21 cellular contexts compared by ENCODE assay signal in the genomic region with DNA sequence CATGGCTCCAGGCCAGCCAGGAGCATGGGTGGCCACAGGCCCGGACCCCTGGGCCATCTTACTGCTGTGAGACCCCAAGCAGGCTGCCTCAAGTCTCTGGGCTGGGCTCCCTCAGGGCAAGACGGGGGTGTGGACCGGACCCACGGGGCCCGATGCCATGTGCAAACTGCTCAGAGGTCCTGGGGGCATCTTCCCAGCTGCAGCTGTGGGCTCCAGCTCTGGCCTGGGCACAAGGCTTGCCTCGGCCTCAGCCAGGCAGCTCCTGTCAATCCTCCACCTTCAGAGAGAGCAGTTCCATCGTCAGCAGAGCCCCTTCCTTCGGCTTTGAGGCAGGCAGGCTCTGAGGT. TPM values are rescaled to one million over a fixed set of nuclear protein-coding genes. Genes with fewer than 3 reads are reported as not detected.
A peak's percentile ranks its signal among the peaks of the same experiment; 100 is the strongest.
DNase-seq lines count a peak whose midpoint lies in the region; ATAC-seq and TF ChIP-seq lines count a peak whose summit lies in the region.
"Had no signal": no experiment of that assay in that cellular context is flagged by ENCODE, and none has a peak within 500 bp of the region (broad histone marks: within the 10 kb centered on the region; RNA-seq: fewer than 3 reads in every experiment).

No MANE protein-coding gene starts in this region.

- no peaks in the 10 kb centered on the region for H3K36me3 Mint-ChIP-seq in activated naive CD4-positive, alpha-beta T cell treated with anti-CD3 and anti-CD28 coated beads, Interleukin-2, amount 50 U/mL, for 24 hours
- H3K36me3 Mint-ChIP-seq in activated T-helper 1 cell treated with anti-CD3 and anti-CD28 coated beads, Interleukin-12 subunit alpha, Interleukin-12 subunit beta, Interleukin-2, Interleukin-4 antibody, amounts not matched to agents 30 ng/mL and 10 ng/mL and 1 ng/mL, durations not matched to agents 14 hours and 24 hours and 36 hours (ENCODE audit: low read depth): no peaks in the 10 kb centered on the region
- H3K36me3 Mint-ChIP-seq in stimulated activated memory B cell treated with anti-CD40 and anti-IgM and Interleukin-4, amounts not matched to agents 10 μg/mL and 1 μg/mL and 100 μg/mL, for 72 hours: no peaks in the 10 kb centered on the region

- peaks cover 4% of the 10 kb centered on the region for H3K9me3 ChIP-seq in WERI-Rb-1 (ENCODE audit: severe bottlenecking)
- H3K9me3 ChIP-seq: esophagus muscularis mucosa, prostate gland, SJSA1 had no signal

- no peaks in the 10 kb centered on the region for H3K27me3 ChIP-seq in WERI-Rb-1 (ENCODE audit: insufficient read depth, low read depth, severe bottlenecking)

- no peak overlapping the region for H3K4me3 ChIP-seq in WERI-Rb-1 (ENCODE audit: low read depth, low read length)
- H3K4me3 ChIP-seq: esophagus muscularis mucosa, prostate gland, SJSA1 had no signal

- no peak for DNase-seq in activated naive CD4-positive, alpha-beta T cell treated with Interleukin-2 at 50 U/mL for 16 hours
- DNase-seq in activated T-helper 1 cell treated with anti-CD3 and anti-CD28 coated beads, Interleukin-12 subunit alpha, Interleukin-12 subunit beta, Interleukin-2, Interleukin-4 antibody, amounts not matched to agents 30 ng/mL and 10 ng/mL and 1 ng/mL, durations not matched to agents 14 hours and 24 hours and 36 hours (ENCODE audit: low spot score): no peak
- DNase-seq in left colon: no peak
- no peak for DNase-seq in WERI-Rb-1
- no peak for DNase-seq in activated CD4-positive, alpha-beta T cell treated with anti-CD3 and anti-CD28 coated beads for 4 hours
- DNase-seq in GM10248 (ENCODE audit: extremely low spot score): no peak
- DNase-seq: activated CD4-positive, alpha-beta T cell treated with anti-CD3 and anti-CD28 coated beads for 36 hours; C1 segment of cervical spinal cord; hippocampal formation; KG1; NCI-H146; NCI-H2171; NCI-H524; T-helper 1 cell had no signal

- intact Hi-C loops in activated T-helper 1 cell treated with anti-CD3 and anti-CD28 coated beads, Interleukin-12 subunit alpha, Interleukin-12 subunit beta, Interleukin-2, Interleukin-4 antibody, amounts not matched to agents 30 ng/mL and 10 ng/mL and 1 ng/mL, durations not matched to agents 14 hours and 24 hours and 36 hours (cut with micrococcal nuclease): no loop called here
- intact Hi-C loops in left colon (cut with DNase I, micrococcal nuclease): no loop called here

- no peak for TF ChIP-seq CTCF in WERI-Rb-1 (IDR thresholded peaks at IDR 0.05; ENCODE audit: low read depth, low read length)
- no peak for TF ChIP-seq CTCF in GM10248 (IDR thresholded peaks at IDR 0.05; ENCODE audit: control extremely low read depth, extremely low read depth, low read depth, missing control alignments)

- CTCF ChIA-PET in GM10248 (lab: Yijun Ruan, JAX): interaction anchor here (9.8 kb wide), 1 partner anchor 11 kb away, joined by 128 read pairs; no protein-coding TSS in a partner anchor

- H3K4me3 Mint-ChIP-seq in activated naive CD4-positive, alpha-beta T cell treated with anti-CD3 and anti-CD28 coated beads, Interleukin-2, amount 50 U/mL, for 24 hours: peak overlapping the region; percentile 65
- H3K4me3 Mint-ChIP-seq in activated T-helper 1 cell treated with anti-CD3 and anti-CD28 coated beads, Interleukin-12 subunit alpha, Interleukin-12 subunit beta, Interleukin-2, Interleukin-4 antibody, amounts not matched to agents 30 ng/mL and 10 ng/mL and 1 ng/mL, durations not matched to agents 14 hours and 24 hours and 36 hours: no peak overlapping the region
- H3K4me3 Mint-ChIP-seq in stimulated activated memory B cell treated with anti-CD40 and anti-IgM and Interleukin-4, amounts not matched to agents 10 μg/mL and 1 μg/mL and 100 μg/mL, for 72 hours: no peak overlapping the region
- H3K4me3 Mint-ChIP-seq: activated CD4-positive, alpha-beta T cell treated with anti-CD3 and anti-CD28 coated beads for 36 hours; neural crest cell had no signal

- no peaks in the 10 kb centered on the region for H3K27me3 Mint-ChIP-seq in activated naive CD4-positive, alpha-beta T cell treated with anti-CD3 and anti-CD28 coated beads, Interleukin-2, amount 50 U/mL, for 24 hours
- H3K27me3 Mint-ChIP-seq in activated T-helper 1 cell treated with anti-CD3 and anti-CD28 coated beads, Interleukin-12 subunit alpha, Interleukin-12 subunit beta, Interleukin-2, Interleukin-4 antibody, amounts not matched to agents 30 ng/mL and 10 ng/mL and 1 ng/mL, durations not matched to agents 14 hours and 24 hours and 36 hours (ENCODE audit: insufficient read depth): peaks cover 9% of the 10 kb centered on the region
- peaks cover 1% of the 10 kb centered on the region for H3K27me3 Mint-ChIP-seq in stimulated activated memory B cell treated with anti-CD40 and anti-IgM and Interleukin-4, amounts not matched to agents 10 μg/mL and 1 μg/mL and 100 μg/mL, for 72 hours
- H3K27me3 Mint-ChIP-seq: activated CD4-positive, alpha-beta T cell treated with anti-CD3 and anti-CD28 coated beads for 36 hours had no signal

- H3K27ac ChIP-seq in WERI-Rb-1: no peak overlapping the region; the same call in 1 of the 2 replicates
- H3K27ac ChIP-seq: esophagus muscularis mucosa, prostate gland, SJSA1 had no signal

- ATAC-seq in left colon: peak; percentile 5
- ATAC-seq in stimulated activated memory B cell treated with anti-CD40 and anti-IgM and Interleukin-4, amounts not matched to agents 10 μg/mL and 1 μg/mL and 100 μg/mL, for 72 hours: no peak
- ATAC-seq: activated CD4-positive, alpha-beta T cell treated with anti-CD3 and anti-CD28 coated beads for 36 hours had no signal

- no peaks in the 10 kb centered on the region for H3K36me3 ChIP-seq in WERI-Rb-1
- H3K36me3 ChIP-seq: esophagus muscularis mucosa, prostate gland, SJSA1 had no signal

- H3K27ac Mint-ChIP-seq in activated naive CD4-positive, alpha-beta T cell treated with anti-CD3 and anti-CD28 coated beads, Interleukin-2, amount 50 U/mL, for 24 hours: peak overlapping the region; percentile 81
- peak overlapping the region; percentile 6 for H3K27ac Mint-ChIP-seq in activated T-helper 1 cell treated with anti-CD3 and anti-CD28 coated beads, Interleukin-12 subunit alpha, Interleukin-12 subunit beta, Interleukin-2, Interleukin-4 antibody, amounts not matched to agents 30 ng/mL and 10 ng/mL and 1 ng/mL, durations not matched to agents 14 hours and 24 hours and 36 hours
- H3K27ac Mint-ChIP-seq in stimulated activated memory B cell treated with anti-CD40 and anti-IgM and Interleukin-4, amounts not matched to agents 10 μg/mL and 1 μg/mL and 100 μg/mL, for 72 hours: peak overlapping the region; percentile 11
- H3K27ac Mint-ChIP-seq: activated CD4-positive, alpha-beta T cell treated with anti-CD3 and anti-CD28 coated beads for 36 hours; activated T-helper 2 cell treated with anti-CD3 and anti-CD28 coated beads, Interferon-gamma antibody, Interleukin-2, Interleukin-4, amounts not matched to agents 10 μg/mL and 5 μg/mL and 100 μg/mL, durations not matched to agents 14 hours and 24 hours and 36 hours had no signal

- peaks cover 25% of the 10 kb centered on the region for H3K4me1 Mint-ChIP-seq in activated naive CD4-positive, alpha-beta T cell treated with anti-CD3 and anti-CD28 coated beads, Interleukin-2, amount 50 U/mL, for 24 hours
- peaks cover 12% of the 10 kb centered on the region for H3K4me1 Mint-ChIP-seq in activated T-helper 1 cell treated with anti-CD3 and anti-CD28 coated beads, Interleukin-12 subunit alpha, Interleukin-12 subunit beta, Interleukin-2, Interleukin-4 antibody, amounts not matched to agents 30 ng/mL and 10 ng/mL and 1 ng/mL, durations not matched to agents 14 hours and 24 hours and 36 hours (ENCODE audit: low read depth)
- peaks cover 44% of the 10 kb centered on the region for H3K4me1 Mint-ChIP-seq in stimulated activated memory B cell treated with anti-CD40 and anti-IgM and Interleukin-4, amounts not matched to agents 10 μg/mL and 1 μg/mL and 100 μg/mL, for 72 hours

- H3K9me3 Mint-ChIP-seq in activated naive CD4-positive, alpha-beta T cell treated with anti-CD3 and anti-CD28 coated beads, Interleukin-2, amount 50 U/mL, for 24 hours: no peaks in the 10 kb centered on the region
- H3K9me3 Mint-ChIP-seq in activated T-helper 1 cell treated with anti-CD3 and anti-CD28 coated beads, Interleukin-12 subunit alpha, Interleukin-12 subunit beta, Interleukin-2, Interleukin-4 antibody, amounts not matched to agents 30 ng/mL and 10 ng/mL and 1 ng/mL, durations not matched to agents 14 hours and 24 hours and 36 hours: no peaks in the 10 kb centered on the region
- H3K9me3 Mint-ChIP-seq in stimulated activated memory B cell treated with anti-CD40 and anti-IgM and Interleukin-4, amounts not matched to agents 10 μg/mL and 1 μg/mL and 100 μg/mL, for 72 hours: no peaks in the 10 kb centered on the region
- H3K9me3 Mint-ChIP-seq: activated T-helper 2 cell treated with anti-CD3 and anti-CD28 coated beads, Interferon-gamma antibody, Interleukin-2, Interleukin-4, amounts not matched to agents 10 μg/mL and 5 μg/mL and 100 μg/mL, durations not matched to agents 14 hours and 24 hours and 36 hours; neural crest cell had no signal

- POLR2A ChIA-PET in GM10248 (lab: Yijun Ruan, JAX): no interaction called here

RNA-seq across cellular contexts. Expression of gene GPR132, which starts 12.4 kb away (rescaled TPM):
- 24.6 and 24.9 TPM in 2 replicates for total RNA-seq in activated T-helper 1 cell treated with anti-CD3 and anti-CD28 coated beads, Interleukin-12 subunit alpha, Interleukin-12 subunit beta, Interleukin-2, Interleukin-4 antibody, amounts not matched to agents 30 ng/mL and 10 ng/mL and 1 ng/mL, durations not matched to agents 14 hours and 24 hours and 36 hours
- total RNA-seq in left colon: 1 to 10 TPM in 1 of 2 donors, under 1 TPM in 1; 0.73 to 3.4 TPM
- total RNA-seq: neural crest cell, SJSA1 had no signal

RNA-seq across cellular contexts. Expression of gene CDCA4, which starts 56.7 kb away (rescaled TPM):
- total RNA-seq in activated T-helper 1 cell treated with anti-CD3 and anti-CD28 coated beads, Interleukin-12 subunit alpha, Interleukin-12 subunit beta, Interleukin-2, Interleukin-4 antibody, amounts not matched to agents 30 ng/mL and 10 ng/mL and 1 ng/mL, durations not matched to agents 14 hours and 24 hours and 36 hours: 62.5 and 63.7 TPM in 2 replicates
- total RNA-seq in left colon: 1 to 10 TPM; 5.2 to 6.5 TPM

Comparison
In these comparisons a context has a peak if more than half of its experiments do, and no peak if none do; other contexts are left out.
1. H3K27ac Mint-ChIP-seq: peak in every context shown above with its lines; median percentile 81 in activated naive CD4-positive, alpha-beta T cell treated with anti-CD3 and anti-CD28 coated beads, Interleukin-2, amount 50 U/mL, for 24 hours; 11 in stimulated activated memory B cell treated with anti-CD40 and anti-IgM and Interleukin-4, amounts not matched to agents 10 μg/mL and 1 μg/mL and 100 μg/mL, for 72 hours; 6 in activated T-helper 1 cell treated with anti-CD3 and anti-CD28 coated beads, Interleukin-12 subunit alpha, Interleukin-12 subunit beta, Interleukin-2, Interleukin-4 antibody, amounts not matched to agents 30 ng/mL and 10 ng/mL and 1 ng/mL, durations not matched to agents 14 hours and 24 hours and 36 hours.